9 cellular contexts compared by ENCODE assay signal in genomic region chr20:1830240-1830639, GRCh38.
DNase-seq lines count a peak whose midpoint lies in the region; ATAC-seq and TF ChIP-seq lines count a peak whose summit lies in the region.
"Had no signal": no experiment of that assay in that cellular context is flagged by ENCODE, and none has a peak within 500 bp of the region (broad histone marks: within the 10 kb centered on the region; RNA-seq: fewer than 3 reads in every experiment).

No MANE protein-coding gene starts in this region.

- TF ChIP-seq CTCF in fibroblast of lung (conservative IDR thresholded peaks at IDR 0.05 in 1 of 2, IDR thresholded peaks at IDR 0.05 in 1 of 2; ENCODE audit: low read depth in 1 of 2, low read length in 2 of 2): no peak
- no peak for TF ChIP-seq CTCF in neural progenitor cell (IDR thresholded peaks at IDR 0.05)
- no peak for TF ChIP-seq CTCF in activated CD8-positive, alpha-beta T cell treated with anti-CD3 and anti-CD28 coated beads for 36 hours (IDR thresholded peaks at IDR 0.05)

- no peaks in the 10 kb centered on the region for H3K36me3 Mint-ChIP-seq in neural progenitor cell
- no peaks in the 10 kb centered on the region for H3K36me3 Mint-ChIP-seq in activated CD8-positive, alpha-beta T cell treated with anti-CD3 and anti-CD28 coated beads for 36 hours (ENCODE audit: low read depth)

- H3K9ac ChIP-seq in fibroblast of lung (ENCODE audit: insufficient read depth, low read length) (no peak overlapping the region), neural progenitor cell (no peak overlapping the region)

- DNase-seq in Ammon's horn (ENCODE audit: low spot score) (peak; percentile 77), fibroblast of lung (ENCODE audit: low read depth in 2 of 2) (peak; percentile 96 to 98), neural progenitor cell (ENCODE audit: low spot score) (no peak), AML-193 (lab: John Stamatoyannopoulos, UW) (no peak), NCI-H1694 (lab: John Stamatoyannopoulos, UW) (no peak)
- no peak for DNase-seq in activated CD8-positive, alpha-beta T cell treated with anti-CD3 and anti-CD28 coated beads for 36 hours
- no peak for DNase-seq in NK-92 treated with Interleukin-12 subunit alpha and Interleukin-12 subunit beta, amount 100 ng/mL, for 24 hours (lab: John Stamatoyannopoulos, UW)
- DNase-seq: NCI-H2029 treated with DMSO at 0.1 percent for 48 hours had no signal

- H4K20me1 ChIP-seq in fibroblast of lung (ENCODE audit: control insufficient read depth, extremely low read depth, insufficient read depth, low read length): no peaks in the 10 kb centered on the region
- H4K20me1 ChIP-seq in neural progenitor cell (ENCODE audit: low read depth): no peaks in the 10 kb centered on the region

- CTCF ChIA-PET in activated CD8-positive, alpha-beta T cell treated with anti-CD3 and anti-CD28 coated beads for 36 hours (lab: Charles Lee): no interaction called here

- H3K9me3 Mint-ChIP-seq in neural progenitor cell: no peaks in the 10 kb centered on the region
- H3K9me3 Mint-ChIP-seq in activated CD8-positive, alpha-beta T cell treated with anti-CD3 and anti-CD28 coated beads for 36 hours: no peaks in the 10 kb centered on the region

- no peak overlapping the region for H3K4me3 ChIP-seq in fibroblast of lung (replicated peaks in 1 of 4; ENCODE audit: control extremely low read depth in 1 of 4, insufficient read depth in 1 of 4, low read depth in 3 of 4, low read length in 4 of 4)
- H3K4me3 ChIP-seq in neural progenitor cell: no peak overlapping the region

- H3K27me3 ChIP-seq in fibroblast of lung (ENCODE audit: control insufficient read depth, insufficient read depth, low read length): no peaks in the 10 kb centered on the region
- no peaks in the 10 kb centered on the region for H3K27me3 ChIP-seq in neural progenitor cell

- peak overlapping the region; percentile 21 for H3K27ac Mint-ChIP-seq in neural progenitor cell
- H3K27ac Mint-ChIP-seq in activated CD8-positive, alpha-beta T cell treated with anti-CD3 and anti-CD28 coated beads for 36 hours: no peak overlapping the region

- no peaks in the 10 kb centered on the region for H3K79me2 ChIP-seq in fibroblast of lung (ENCODE audit: control insufficient read depth, insufficient read depth, low read length)
- H3K79me2 ChIP-seq in neural progenitor cell (ENCODE audit: low read depth): no peaks in the 10 kb centered on the region

- H3K36me3 ChIP-seq in fibroblast of lung (ENCODE audit: control insufficient read depth, insufficient read depth, low read length) (no peaks in the 10 kb centered on the region), neural progenitor cell (no peaks in the 10 kb centered on the region)

- intact Hi-C loops in activated CD8-positive, alpha-beta T cell treated with anti-CD3 and anti-CD28 coated beads for 36 hours (cut with micrococcal nuclease): no loop called here

- H3K4me1 Mint-ChIP-seq in neural progenitor cell: peaks cover 25% of the 10 kb centered on the region
- H3K4me1 Mint-ChIP-seq in activated CD8-positive, alpha-beta T cell treated with anti-CD3 and anti-CD28 coated beads for 36 hours (ENCODE audit: low read depth): no peaks in the 10 kb centered on the region

- H3K4me2 ChIP-seq in fibroblast of lung (ENCODE audit: extremely low read depth, insufficient read depth, low read length): peak overlapping the region; percentile 59
- no peak overlapping the region for H3K4me2 ChIP-seq in neural progenitor cell

- peaks cover 6% of the 10 kb centered on the region for H3F3A ChIP-seq in neural progenitor cell (ENCODE audit: low read depth)

- H3K4me3 Mint-ChIP-seq in neural progenitor cell: no peak overlapping the region
- no peak overlapping the region for H3K4me3 Mint-ChIP-seq in activated CD8-positive, alpha-beta T cell treated with anti-CD3 and anti-CD28 coated beads for 36 hours

- H3K27ac ChIP-seq in fibroblast of lung (ENCODE audit: insufficient read depth, low read length) (peak overlapping the region; percentile 71), neural progenitor cell (no peak overlapping the region)

- POLR2A ChIA-PET in activated CD8-positive, alpha-beta T cell treated with anti-CD3 and anti-CD28 coated beads for 36 hours (lab: Charles Lee): no interaction called here

- H2AFZ ChIP-seq in fibroblast of lung (ENCODE audit: low read length) (no peak overlapping the region), neural progenitor cell (replicated peaks) (no peak overlapping the region)

- H3K4me1 ChIP-seq in fibroblast of lung (ENCODE audit: control insufficient read depth, extremely low read depth, insufficient read depth, low read length) (peaks cover 23% of the 10 kb centered on the region), neural progenitor cell (peaks cover 9% of the 10 kb centered on the region)

- no peak for ATAC-seq in activated CD8-positive, alpha-beta T cell treated with anti-CD3 and anti-CD28 coated beads for 36 hours

- peaks cover 6% of the 10 kb centered on the region for H3K27me3 Mint-ChIP-seq in neural progenitor cell (ENCODE audit: insufficient read depth, low read depth)
- peaks cover 5% of the 10 kb centered on the region for H3K27me3 Mint-ChIP-seq in activated CD8-positive, alpha-beta T cell treated with anti-CD3 and anti-CD28 coated beads for 36 hours

- H3K9me3 ChIP-seq in fibroblast of lung (ENCODE audit: control insufficient read depth, insufficient read depth, low read depth, low read length) (no peaks in the 10 kb centered on the region), neural progenitor cell (ENCODE audit: low read depth) (no peaks in the 10 kb centered on the region)

TF ChIP-seq in PFSK-1, 5 proteins besides CTCF, POLR2A, EP300 and RAD21:
- peak; percentile 43 for TF ChIP-seq FOXP2 (optimal IDR thresholded peaks at IDR 0.05; ENCODE audit: borderline replicate concordance, extremely low read depth, extremely low read length, insufficient read depth)
- TF ChIP-seq SIN3A (IDR thresholded peaks at IDR 0.05; ENCODE audit: borderline replicate concordance, insufficient read depth, low read length): no peak

Comparison
In these comparisons a context has a peak if more than half of its experiments do, and no peak if none do; other contexts are left out.
1. DNase-seq: peak in Ammon's horn (single experiment) and fibroblast of lung (2 of 2); none in neural progenitor cell (single experiment), activated CD8-positive, alpha-beta T cell treated with anti-CD3 and anti-CD28 coated beads for 36 hours (single experiment), NK-92 treated with Interleukin-12 subunit alpha and Interleukin-12 subunit beta, amount 100 ng/mL, for 24 hours (single experiment), AML-193 (0 of 2) and NCI-H1694 (single experiment).